ENCODE assay signal across 23 cellular contexts in genomic region chr12:56529656-56530055, GRCh38. TPM values are rescaled to one million over a fixed set of nuclear protein-coding genes. Genes with fewer than 3 reads are reported as not detected.
DNase-seq lines count a peak whose midpoint lies in the region; ATAC-seq, FAIRE-seq and TF ChIP-seq lines count a peak whose summit lies in the region.
"Had no signal": no experiment of that assay in that cellular context is flagged by ENCODE, and none has a peak within 500 bp of the region (broad histone marks: within the 10 kb centered on the region; RNA-seq: fewer than 3 reads in every experiment).

No MANE protein-coding gene starts in this region.

- TF ChIP-seq POLR2A in A549 (IDR thresholded peaks at IDR 0.05; ENCODE audit: low read length) (no peak), K562 (conservative IDR thresholded peaks at IDR 0.05) (no peak)

- H3K9me1 ChIP-seq in K562 (ENCODE audit: control insufficient read depth, insufficient read depth, low read length) = no peaks in the 10 kb centered on the region

- DNase-seq in A549 (ENCODE audit: low read depth in 1 of 2, low spot score in 1 of 2) (no peak), MV-4-11 (lab: John Stamatoyannopoulos, UW) (peak; percentile 70), K562 (ENCODE audit: extremely low read depth in 1 of 4, low spot score in 3 of 4) (no peak), foreskin melanocyte (peak; percentile 80), NCI-H1930 (lab: John Stamatoyannopoulos, UW) (no peak), NCI-H146 treated with DMSO at 0.1 percent for 48 hours (lab: John Stamatoyannopoulos, UW; ENCODE audit: unreplicated experiment) (no peak)
- DNase-seq in activated CD4-positive, alpha-beta T cell treated with anti-CD3 and anti-CD28 coated beads, Interleukin-2, amount 50 U/mL, for 48 hours = no peak
- DNase-seq: activated CD4-positive, CD25-positive, alpha-beta regulatory T cell treated with anti-CD3 and anti-CD28 coated beads, Interleukin-2, amount 50 U/mL, for 72 hours; activated CD8-positive, alpha-beta memory T cell treated with anti-CD3 and anti-CD28 coated beads for 24 hours; activated naive CD4-positive, alpha-beta T cell; activated T-cell treated with anti-CD3 and anti-CD28 coated beads, Interleukin-2, amount 50 U/mL, for 24 hours; amygdala; BE2C; DMS79 treated with DMSO at 0.1 percent for 48 hours; kidney glomerular epithelial cell; NCI-H524 treated with DMSO at 0.1 percent for 48 hours; occipital lobe; stimulated activated CD4-positive, alpha-beta T cell treated with anti-CD3 and anti-CD28 coated beads, Interleukin-2, amount 100 ng/mL, for 48 hours; stimulated activated naive CD4-positive, alpha-beta T cell; T1000 had no signal

- peaks cover 0 to 2% of the 10 kb centered on the region in 2 experiments; a peak in 2 of 5 replicates for H3K27me3 ChIP-seq in K562 (ENCODE audit: control insufficient read depth in 2 of 2, insufficient read depth in 2 of 2, low read length in 2 of 2)
- H3K27me3 ChIP-seq: BE2C had no signal

- no peaks in the 10 kb centered on the region for H3K79me2 ChIP-seq in K562 (ENCODE audit: control insufficient read depth, insufficient read depth, low read length)

- H3K36me3 ChIP-seq in K562 (ENCODE audit: control insufficient read depth, insufficient read depth, low read length) = no peaks in the 10 kb centered on the region
- H3K36me3 ChIP-seq: BE2C had no signal

- peak overlapping the region in 1 of 2 experiments; percentile 59; a peak in 2 of 6 replicates for H3K27ac ChIP-seq in A549
- no peak overlapping the region for H3K27ac ChIP-seq in K562 (ENCODE audit: extremely low read depth, low read depth, low read length)

- no TSS peak for BruUV-seq in K562 (replicated peaks; lab: Mats Ljungman, UMichigan)

- TF ChIP-seq CTCF in A549 (IDR thresholded peaks at IDR 0.05) (no peak), K562 (IDR thresholded peaks at IDR 0.05 in 2 of 3, conservative IDR thresholded peaks at IDR 0.05 in 1 of 3; ENCODE audit: insufficient read depth in 2 of 3, low read depth in 1 of 3, low read length in 3 of 3) (no peak)

- in situ Hi-C loops in K562 (cut with MboI) = no loop called here

- no peaks in the 10 kb centered on the region for H4K20me1 ChIP-seq in K562 (replicated peaks; ENCODE audit: control insufficient read depth, insufficient read depth, low read length)

- intact Hi-C loops in K562 (cut with micrococcal nuclease) = no loop called here

- no peak for TF ChIP-seq RAD21 in A549 (conservative IDR thresholded peaks at IDR 0.05 in 1 of 2, IDR thresholded peaks at IDR 0.05 in 1 of 2)
- no peak for TF ChIP-seq RAD21 in K562 (CRISPR knock-in tag; conservative IDR thresholded peaks at IDR 0.05 in 1 of 2, IDR thresholded peaks at IDR 0.05 in 1 of 2)

- CTCF ChIA-PET in A549 (lab: Yijun Ruan, JAX) (interaction anchor here (0.6 to 4.5 kb wide), 4 partner anchors 10 to 1141 kb away, joined by 3 to 28 read pairs (median 8); no protein-coding TSS in a partner anchor), K562 (lab: Yijun Ruan, JAX; ENCODE audit: low intra/inter-chr PET ratio) (no interaction called here)

- H3K4me1 ChIP-seq in A549 (peaks cover 58% of the 10 kb centered on the region), K562 (replicated peaks in 1 of 2; ENCODE audit: control insufficient read depth in 2 of 2, insufficient read depth in 2 of 2, low read length in 2 of 2) (no peaks in the 10 kb centered on the region)
- H3K4me1 ChIP-seq: BE2C had no signal

- H3K4me2 ChIP-seq in A549 = no peak overlapping the region
- no peak overlapping the region for H3K4me2 ChIP-seq in K562 (ENCODE audit: insufficient read depth, low read length)

- no peak overlapping the region for H3K9ac ChIP-seq in K562 (ENCODE audit: insufficient read depth in 1 of 2, low read depth in 2 of 2, low read length in 2 of 2)

- H3K9me3 ChIP-seq in A549 (no peaks in the 10 kb centered on the region), K562 (replicated peaks; ENCODE audit: control insufficient read depth, insufficient read depth, low read depth, low read length) (no peaks in the 10 kb centered on the region)
- H3K9me3 ChIP-seq: BE2C had no signal

- ATAC-seq in A549 = no peak
- no peak for ATAC-seq in K562
- no peak for ATAC-seq in GM19395 (IDR thresholded peaks at IDR 0.05; ENCODE audit: unreplicated experiment)

- no peak overlapping the region for H2AFZ ChIP-seq in K562 (ENCODE audit: low read depth, low read length)

- TF ChIP-seq EP300 in A549 (IDR thresholded peaks at IDR 0.05) (no peak), K562 (IDR thresholded peaks at IDR 0.05; ENCODE audit: low read length) (no peak)

- 83% methylated on average over 4 of the region's 4 CpGs for WGBS in A549 (ENCODE audit: missing lambda C conversion rate)
- 19% methylated on average over 4 of the region's 4 CpGs for WGBS in K562 (ENCODE audit: insufficient coverage, low coverage, missing lambda C conversion rate)

- no peak overlapping the region for H3K4me3 ChIP-seq in A549
- no peak overlapping the region for H3K4me3 ChIP-seq in K562

- POLR2A ChIA-PET in A549 (lab: Yijun Ruan, JAX) (no interaction called here), K562 (lab: Yijun Ruan, JAX) (interaction anchor here (0.8 kb wide), 1 partner anchor 57 kb away, joined by 3 read pairs; no protein-coding TSS in a partner anchor)

- FAIRE-seq in A549 (lab: Jason Lieb, UNC) (no peak), K562 (lab: Jason Lieb, UNC) (no peak)
- FAIRE-seq: A204.1, GM12891 had no signal

TF ChIP-seq in A549, 52 proteins besides CTCF, POLR2A, EP300 and RAD21:
- TF ChIP-seq ZNF302 (CRISPR knock-in tag; IDR thresholded peaks at IDR 0.05) (0 out of 2 replicates have a peak, but pooled peaks have one; percentile 17), MAZ (IDR thresholded peaks at IDR 0.05; ENCODE audit: borderline replicate concordance, low read depth, low read length) (no peak)

TF ChIP-seq in K562, 482 proteins besides CTCF, POLR2A, EP300 and RAD21 (continues in another document):
- TF ChIP-seq BDP1 (IDR thresholded peaks at IDR 0.05; ENCODE audit: insufficient read depth, insufficient read length) = no peak
- no peak for TF ChIP-seq RBFOX2 (IDR thresholded peaks at IDR 0.05; ENCODE audit: low read depth, low read length)
- 0 out of 2 replicates have a peak, but pooled peaks have one; percentile 19 for TF ChIP-seq CEBPB (tag; IDR thresholded peaks at IDR 0.05)

RNA-seq across cellular contexts. Expression of gene RBMS2, which starts 8.0 kb away (rescaled TPM):
- 46.4 and 61.6 TPM in 2 replicates for polyA plus RNA-seq in A549 (2011; rRNA removed)
- 17.7 and 27.3 TPM in 2 replicates for polyA plus RNA-seq in A549 (2012; cell fraction: cytosol; rRNA removed)
- polyA plus RNA-seq in A549 (2012; cell fraction: nucleus; rRNA removed) = 19.4 and 20.9 TPM in 2 replicates
- 13.3 to 16.5 TPM (median 15.1 TPM) in 3 replicates for polyA plus RNA-seq in A549 (2017; fragmentation: RNase III; extraction: RNeasy Plus Mini Kit Qiagen cat#74134 plus additional on column Dnase treatment)
- 81.1 and 121 TPM in 2 replicates for polyA minus RNA-seq in A549 (2011; rRNA and poly(A)+ RNA removed)
- total RNA-seq in K562 (2011; cell fraction: chromatin; rRNA removed; ENCODE audit: low replicate concordance) = 1.5 and 2.0 TPM in 2 replicates
- total RNA-seq in K562 (2011; cell fraction: nucleolus; rRNA removed) = 0.53 and 0.83 TPM in 2 replicates
- 0.66 and 1.2 TPM in 2 replicates for total RNA-seq in K562 (2011; cell fraction: nucleoplasm; rRNA removed)
- total RNA-seq in K562 (2014; rRNA removed) = 0.09 and 0.12 TPM in 2 replicates
- total RNA-seq in K562 (2014; rRNA removed; fragmentation: Illumina TruSeq; extraction: Trizol) = 0.25 and 1.2 TPM in 2 replicates
- total RNA-seq in K562 (2015; rRNA removed; fragmentation: Illumina TruSeq; extraction: Trizol) = 0.19 and 0.29 TPM in 2 replicates
- 0.66 and 2.4 TPM in 2 replicates for total RNA-seq in K562 (2021)
- polyA plus RNA-seq in K562 (2011; rRNA removed) = 1.3 and 1.5 TPM in 2 replicates
- 1.3 and 1.4 TPM in 2 replicates for polyA plus RNA-seq in K562 (2011; cell fraction: cytosol; rRNA removed)
- polyA plus RNA-seq in K562 (2011; cell fraction: nucleus; rRNA removed) = 1.1 and 1.5 TPM in 2 replicates
- 0.56 and 0.69 TPM in 2 replicates for polyA plus RNA-seq in K562 (2012)
- 0.44 and 10.5 TPM in 2 replicates for polyA plus RNA-seq in K562 (2014; fragmentation: Illumina TruSeq; extraction: Trizol)
- under 1 TPM; 0.08 to 0.31 TPM for polyA plus RNA-seq in K562 (2014; fragmentation: Nextera tagmentation; extraction: Ambion mirVana)
- polyA plus RNA-seq in K562 (2014; rRNA removed) = 0.36 and 0.78 TPM in 2 replicates
- polyA minus RNA-seq in K562 (2011; rRNA and poly(A)+ RNA removed) = 4.4 and 6.9 TPM in 2 replicates
- 1.5 and 3.6 TPM in 2 replicates for polyA minus RNA-seq in K562 (2011; cell fraction: cytosol; rRNA and poly(A)+ RNA removed)
- 0.27 and 0.44 TPM in 2 replicates for polyA minus RNA-seq in K562 (2011; cell fraction: nucleus; rRNA and poly(A)+ RNA removed)

RNA-seq across cellular contexts. Expression of gene GLS2, which starts 41.7 kb away (rescaled TPM):
- polyA plus RNA-seq in A549 (2011; rRNA removed) (0.36 and 0.61 TPM in 2 replicates), A549 (2017; fragmentation: RNase III; extraction: RNeasy Plus Mini Kit Qiagen cat#74134 plus additional on column Dnase treatment) (0.07 to 0.44 TPM (median 0.18 TPM) in 3 replicates), K562 (2011; rRNA removed) (0.09 and 0.11 TPM in 2 replicates), K562 (2014; fragmentation: Illumina TruSeq; extraction: Trizol) (not detected in 2 replicates), K562 (2014; fragmentation: Nextera tagmentation; extraction: Ambion mirVana) (not detected), K562 (2014; rRNA removed) (not detected in 2 replicates)
- 0.16 and 0.30 TPM in 2 replicates for polyA plus RNA-seq in A549 (2012; cell fraction: cytosol; rRNA removed)
- 0.09 and 0.24 TPM in 2 replicates for polyA plus RNA-seq in A549 (2012; cell fraction: nucleus; rRNA removed)
- polyA minus RNA-seq in A549 (2011; rRNA and poly(A)+ RNA removed) = 0.17 and 1.1 TPM in 2 replicates
- total RNA-seq in K562 (2011; cell fraction: chromatin; rRNA removed; ENCODE audit: low replicate concordance) = not detected in 2 replicates
- not detected in 2 replicates for total RNA-seq in K562 (2011; cell fraction: nucleolus; rRNA removed)
- total RNA-seq in K562 (2011; cell fraction: nucleoplasm; rRNA removed) = not detected in 2 replicates
- total RNA-seq in K562 (2014; rRNA removed) (0.29 TPM in 1 of 2 replicates, not detected in the other), K562 (2014; rRNA removed; fragmentation: Illumina TruSeq; extraction: Trizol) (not detected in 2 replicates), K562 (2015; rRNA removed; fragmentation: Illumina TruSeq; extraction: Trizol) (not detected in 2 replicates), K562 (2021) (not detected in 2 replicates)
- 0.04 and 0.12 TPM in 2 replicates for polyA plus RNA-seq in K562 (2011; cell fraction: cytosol; rRNA removed)
- polyA plus RNA-seq in K562 (2011; cell fraction: nucleus; rRNA removed) = 0.11 and 0.39 TPM in 2 replicates
- not detected in 2 replicates for polyA plus RNA-seq in K562 (2012)
- 0.21 TPM in 1 of 2 replicates, not detected in the other for polyA minus RNA-seq in K562 (2011; rRNA and poly(A)+ RNA removed)
- polyA minus RNA-seq in K562 (2011; cell fraction: cytosol; rRNA and poly(A)+ RNA removed) = not detected in 2 replicates
- polyA minus RNA-seq in K562 (2011; cell fraction: nucleus; rRNA and poly(A)+ RNA removed) = not detected in 2 replicates

Comparison
In these comparisons a context has a peak if more than half of its experiments do, and no peak if none do; other contexts are left out.
1. DNase-seq: peak in MV-4-11 (single experiment) and foreskin melanocyte (single experiment); none in A549 (0 of 2), K562 (0 of 4), activated CD4-positive, alpha-beta T cell treated with anti-CD3 and anti-CD28 coated beads, Interleukin-2, amount 50 U/mL, for 48 hours (0 of 2), NCI-H1930 (0 of 2) and NCI-H146 treated with DMSO at 0.1 percent for 48 hours (single experiment).
2. Of the 35 proteins assayed by ChIP-seq in both K562 and A549: peak only in K562: CEBPB; only in A549: none; in both: none; in neither: 34.